In the genomic region with DNA sequence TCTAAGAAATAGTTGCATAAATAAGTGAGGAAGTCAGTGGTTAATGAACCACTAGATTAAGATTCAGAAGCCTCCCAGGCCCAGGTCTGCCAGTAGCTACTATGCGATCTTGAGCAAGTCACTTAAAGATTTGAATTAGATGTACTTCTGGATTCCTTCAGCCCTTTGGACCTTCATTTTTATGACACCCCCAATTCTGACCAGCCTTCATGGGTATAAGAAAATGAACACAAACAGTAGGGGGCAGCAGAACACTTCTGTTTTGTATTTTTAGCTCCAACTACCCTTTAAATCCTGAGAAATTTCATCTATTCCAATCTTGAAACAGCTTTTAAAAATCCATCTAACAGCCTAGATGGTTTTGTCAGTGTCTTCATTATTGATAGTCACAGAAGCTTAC, we compare ENCODE assay signal across 9 cellular contexts. TPM values are rescaled to one million over a fixed set of nuclear protein-coding genes. Genes with fewer than 3 reads are reported as not detected.
DNase-seq lines count a peak whose midpoint lies in the region; ATAC-seq and TF ChIP-seq lines count a peak whose summit lies in the region.
"Had no signal": no experiment of that assay in that cellular context is flagged by ENCODE, and none has a peak within 500 bp of the region (broad histone marks: within the 10 kb centered on the region; RNA-seq: fewer than 3 reads in every experiment).

No MANE protein-coding gene starts in this region.

- no peak overlapping the region for H3K18ac ChIP-seq in IMR-90 (ENCODE audit: low read depth, low read length)

- H4K20me1 ChIP-seq in IMR-90 (ENCODE audit: insufficient read depth, low read length): peaks cover 5% of the 10 kb centered on the region; the same call in 1 of the 2 replicates

- H3K4me3 ChIP-seq in BJ (ENCODE audit: low read depth, low read length) (no peak overlapping the region), IMR-90 (ENCODE audit: insufficient read depth, low read depth, low read length) (no peak overlapping the region), ascending aorta (no peak overlapping the region), lower lobe of right lung (no peak overlapping the region)
- H3K4me3 ChIP-seq: suprapubic skin had no signal

- no peak overlapping the region for H3K27ac ChIP-seq in IMR-90 (ENCODE audit: insufficient read depth, low read length)
- no peak overlapping the region for H3K27ac ChIP-seq in ascending aorta
- no peak overlapping the region for H3K27ac ChIP-seq in lower lobe of right lung
- H3K27ac ChIP-seq: suprapubic skin had no signal

- no peak for DNase-seq in BJ (ENCODE audit: low read depth)
- DNase-seq in IMR-90: peak; percentile 54
- DNase-seq in ascending aorta (ENCODE audit: low spot score in 2 of 2): no peak
- no peak for DNase-seq in lower lobe of right lung
- DNase-seq in amniotic stem cell (lab: John Stamatoyannopoulos, UW): no peak
- DNase-seq in activated T-cell treated with anti-CD3 and anti-CD28 coated beads for 4 hours: no peak

- no peak overlapping the region for H3K4ac ChIP-seq in IMR-90 (ENCODE audit: low read depth, low read length)

- no peak overlapping the region for H4K8ac ChIP-seq in IMR-90 (ENCODE audit: low read depth in 2 of 2, low read length in 2 of 2)

- no peak overlapping the region for H2AK9ac ChIP-seq in IMR-90 (replicated peaks; ENCODE audit: low read depth, low read length, poor library complexity)

- no peak overlapping the region for H4K5ac ChIP-seq in IMR-90 (ENCODE audit: low read depth, low read length)

- no peak for TF ChIP-seq POLR2A in IMR-90 (IDR thresholded peaks at IDR 0.05; ENCODE audit: low read depth, low read length)

- no peaks in the 10 kb centered on the region for H3K27me3 ChIP-seq in BJ (ENCODE audit: control insufficient read depth, insufficient read depth, low read length)
- no peaks in the 10 kb centered on the region for H3K27me3 ChIP-seq in IMR-90 (ENCODE audit: control insufficient read depth, insufficient read depth, low read length)
- no peaks in the 10 kb centered on the region for H3K27me3 ChIP-seq in ascending aorta
- H3K27me3 ChIP-seq in lower lobe of right lung (ENCODE audit: low read depth): no peaks in the 10 kb centered on the region
- H3K27me3 ChIP-seq: suprapubic skin had no signal

- H3K9me1 ChIP-seq in IMR-90 (ENCODE audit: insufficient read depth, low read length): 0 out of 2 replicates have a peak, but pooled peaks cover 1% of the 10 kb centered on the region

- no peak overlapping the region for H2BK5ac ChIP-seq in IMR-90 (ENCODE audit: low read depth, low read length, poor library complexity, severe bottlenecking)

- ATAC-seq in IMR-90 (ENCODE audit: low read depth) (peak; percentile 53), lower lobe of right lung (no peak), HG03432 (IDR thresholded peaks at IDR 0.05; ENCODE audit: unreplicated experiment) (no peak), HG02642 (IDR thresholded peaks at IDR 0.05; ENCODE audit: poor library complexity, unreplicated experiment) (no peak)

- POLR2A ChIA-PET in BJ (lab: Charles Lee): no interaction called here
- POLR2A ChIA-PET in IMR-90 (lab: Charles Lee; ENCODE audit: unreplicated experiment): interaction anchor here (0.6 kb wide), 1 partner anchor 45 kb away, joined by 4 read pairs; no protein-coding TSS in a partner anchor

- H4K91ac ChIP-seq in IMR-90 (ENCODE audit: insufficient read depth, low read depth, low read length): no peak overlapping the region

- H3K14ac ChIP-seq in IMR-90 (replicated peaks; ENCODE audit: low read depth, low read length): no peak overlapping the region

- H2BK20ac ChIP-seq in IMR-90 (ENCODE audit: low read depth, low read length): no peak overlapping the region

- intact Hi-C loops in IMR-90 (cut with micrococcal nuclease) (loop anchor here (5.0 kb wide), 1 partner anchor 279 kb away; no protein-coding TSS in a partner anchor), ascending aorta (cut with DNase I) (no loop called here), lower lobe of right lung (cut with DNase I) (no loop called here)

- CTCF ChIA-PET in BJ (lab: Yijun Ruan, JAX): interaction anchor here (0.7 to 1.3 kb wide), 6 partner anchors 15 to 460 kb away, joined by 3 to 5 read pairs (median 4); no protein-coding TSS in a partner anchor
- CTCF ChIA-PET in IMR-90 (lab: Yijun Ruan, JAX): interaction anchor here (0.5 to 1.2 kb wide), 4 partner anchors 9 to 227 kb away, joined by 3 to 4 read pairs (median 3); no protein-coding TSS in a partner anchor

- no peak overlapping the region for H3K56ac ChIP-seq in IMR-90 (ENCODE audit: extremely low read depth, insufficient read depth, low read length)

- no peaks in the 10 kb centered on the region; the same call in none of the 2 replicates for H3K36me3 ChIP-seq in BJ (ENCODE audit: control insufficient read depth, insufficient read depth, low read length)
- H3K36me3 ChIP-seq in IMR-90 (ENCODE audit: control insufficient read depth, insufficient read depth, low read length): peaks cover 4% of the 10 kb centered on the region
- H3K36me3 ChIP-seq in ascending aorta: no peaks in the 10 kb centered on the region
- H3K36me3 ChIP-seq in lower lobe of right lung: no peaks in the 10 kb centered on the region
- H3K36me3 ChIP-seq: suprapubic skin had no signal

- peak; percentile 30 for TF ChIP-seq CTCF in BJ (IDR thresholded peaks at IDR 0.05; ENCODE audit: insufficient read depth, low read depth, low read length)
- TF ChIP-seq CTCF in IMR-90 (conservative IDR thresholded peaks at IDR 0.05; ENCODE audit: low read depth, low read length): peak; percentile 53
- TF ChIP-seq CTCF in ascending aorta (IDR thresholded peaks at IDR 0.05): peak in 2 of 3 experiments; percentile 31 to 56
- TF ChIP-seq CTCF in lower lobe of right lung (IDR thresholded peaks at IDR 0.05): peak; percentile 36

- no TSS peak for BruUV-seq in IMR-90 (replicated peaks; lab: Mats Ljungman, UMichigan)

- peaks cover 0 to 3% of the 10 kb centered on the region in 2 experiments; a peak in 2 of 4 replicates for H3K79me1 ChIP-seq in IMR-90 (ENCODE audit: low read depth in 1 of 2, low read length in 2 of 2)

- dilution Hi-C loops in IMR-90 (cut with HindIII; ENCODE audit: low sequenced_read_pairs, unreplicated experiment): no loop called here

- H3K9ac ChIP-seq in IMR-90 (ENCODE audit: low read depth, low read length): no peak overlapping the region

- no peak overlapping the region for H2BK120ac ChIP-seq in IMR-90 (ENCODE audit: low read depth, low read length)

- no peak overlapping the region for H2AFZ ChIP-seq in IMR-90 (replicated peaks; ENCODE audit: low read length, poor library complexity)

- peaks cover 5% of the 10 kb centered on the region for H3K4me1 ChIP-seq in IMR-90 (ENCODE audit: control insufficient read depth, insufficient read depth, low read length)
- H3K4me1 ChIP-seq in ascending aorta: no peaks in the 10 kb centered on the region
- no peaks in the 10 kb centered on the region for H3K4me1 ChIP-seq in lower lobe of right lung
- H3K4me1 ChIP-seq: suprapubic skin had no signal

- no peak overlapping the region for H3K23ac ChIP-seq in IMR-90 (ENCODE audit: low read depth, low read length)

- H2BK15ac ChIP-seq in IMR-90 (ENCODE audit: low read depth, low read length): no peak overlapping the region

- in situ Hi-C loops in IMR-90 (cut with MboI; ENCODE audit: low sequenced_read_pairs): no loop called here

- no peak overlapping the region for H2AK5ac ChIP-seq in IMR-90 (ENCODE audit: low read depth, low read length)

- H3K4me2 ChIP-seq in IMR-90 (ENCODE audit: low read depth, low read length): no peak overlapping the region

- TF ChIP-seq RAD21 in IMR-90 (IDR thresholded peaks at IDR 0.05; ENCODE audit: low read length): peak; percentile 64

- H3K9me3 ChIP-seq in IMR-90 (ENCODE audit: control insufficient read depth, insufficient read depth, low read length) (no peaks in the 10 kb centered on the region), ascending aorta (no peaks in the 10 kb centered on the region), lower lobe of right lung (no peaks in the 10 kb centered on the region)
- H3K9me3 ChIP-seq: suprapubic skin had no signal

- WGBS in IMR-90 (ENCODE audit: extremely low coverage in 2 of 2, insufficient read length in 1 of 2), 2 experiments: no CpG with 5 or more reads among the region's 1 CpG

TF ChIP-seq in IMR-90, 13 proteins besides CTCF, POLR2A, EP300 and RAD21:
- TF ChIP-seq SMC3 (IDR thresholded peaks at IDR 0.05; ENCODE audit: low read depth, low read length) (peak; percentile 42), CHD1 (IDR thresholded peaks at IDR 0.05; ENCODE audit: low read depth, low read length) (no peak), RCOR1 (IDR thresholded peaks at IDR 0.05; ENCODE audit: insufficient replicate concordance, low read length) (no peak), NFE2L2 (IDR thresholded peaks at IDR 0.05; ENCODE audit: low read depth, low read length) (no peak)

RNA-seq across cellular contexts. Expression of a gene that starts 19.0 kb away (rescaled TPM):
- polyA plus RNA-seq in BJ (2011; rRNA removed) (56.9 and 97.9 TPM in 2 replicates), IMR-90 (2012; rRNA removed) (41.0 and 51.5 TPM in 2 replicates)
- 41.2 and 41.4 TPM in 2 replicates for polyA minus RNA-seq in BJ (2011; rRNA and poly(A)+ RNA removed)
- total RNA-seq in IMR-90 (2012; rRNA removed) (105 and 134 TPM in 2 replicates), ascending aorta (117 TPM), lower lobe of right lung (24.8 TPM)
- polyA plus RNA-seq in IMR-90 (2012; cell fraction: cytosol; rRNA removed): 23.8 and 24.8 TPM in 2 replicates
- 9.3 and 20.3 TPM in 2 replicates for polyA plus RNA-seq in IMR-90 (2012; cell fraction: nucleus; rRNA removed; ENCODE audit: low replicate concordance)
